29 cellular contexts compared by ENCODE assay signal in the genomic region with DNA sequence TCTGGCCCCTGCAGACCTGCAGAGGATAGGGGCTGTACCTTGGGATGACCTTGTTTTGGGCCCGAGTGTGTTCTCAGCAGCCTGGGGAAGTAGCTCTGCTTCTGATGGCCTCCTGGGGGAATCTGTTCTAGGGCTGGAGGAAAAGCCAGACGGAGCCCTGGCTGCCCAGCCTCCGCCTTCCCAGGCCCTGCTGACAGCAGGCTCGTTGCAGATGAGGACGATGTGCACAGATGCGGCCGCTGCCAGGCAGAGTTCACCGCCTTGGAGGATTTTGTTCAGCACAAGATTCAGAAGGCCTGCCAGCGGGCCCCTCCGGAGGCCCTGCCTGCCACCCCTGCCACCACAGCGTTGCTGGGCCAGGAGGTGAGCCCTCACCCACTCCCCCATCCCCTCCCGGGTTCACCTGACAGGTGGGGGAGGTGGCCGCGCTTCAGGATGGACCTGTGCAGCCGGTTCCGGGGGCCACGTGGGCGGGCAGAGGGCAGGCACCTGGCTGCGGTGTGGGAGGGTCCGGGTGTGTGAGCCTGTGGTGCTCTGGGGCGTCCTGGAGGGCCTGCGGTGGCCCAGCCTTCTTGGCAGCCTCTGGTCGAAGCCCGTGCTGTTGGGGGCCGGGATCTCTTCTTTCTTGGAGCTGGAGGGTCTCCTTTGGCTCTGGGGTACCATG. TPM values are rescaled to one million over a fixed set of nuclear protein-coding genes. Genes with fewer than 3 reads are reported as not detected.
"Had no signal": no experiment of that assay in that cellular context is flagged by ENCODE, and none has a peak within 500 bp of the region (broad histone marks: within the 10 kb centered on the region; RNA-seq: fewer than 3 reads in every experiment).

No MANE protein-coding gene starts in this region.

- H3K36me3 ChIP-seq: neural progenitor cell had no signal

- H3K4me3 ChIP-seq: heart left ventricle, lower lobe of right lung, neural progenitor cell, spleen, testis, transverse colon had no signal

- H3K27ac Mint-ChIP-seq: activated CD4-positive, alpha-beta memory T cell treated with anti-CD3 and anti-CD28 coated beads, Interleukin-2, amount 10 ng/mL, durations not matched to agents 7 days and 5 days; activated CD4-positive, alpha-beta T cell treated with anti-CD3 and anti-CD28 coated beads, Interleukin-2, amount 10 ng/mL, durations not matched to agents 7 days and 5 days; activated T-cell treated with anti-CD3 and anti-CD28 coated beads, Interleukin-2, amount 50 U/mL, for 24 hours; immature natural killer cell; naive thymus-derived CD8-positive, alpha-beta T cell; neural progenitor cell; T-helper 17 cell; WTC11 had no signal

- H3K27me3 Mint-ChIP-seq: activated CD4-positive, alpha-beta memory T cell treated with anti-CD3 and anti-CD28 coated beads, Interleukin-2, amount 10 ng/mL, durations not matched to agents 7 days and 5 days; activated CD4-positive, alpha-beta T cell treated with anti-CD3 and anti-CD28 coated beads, Interleukin-2, amount 10 ng/mL, durations not matched to agents 7 days and 5 days; activated T-cell treated with anti-CD3 and anti-CD28 coated beads, Interleukin-2, amount 50 U/mL, for 24 hours; T-helper 17 cell had no signal

- H3K27ac ChIP-seq: brain microvascular endothelial cell, heart left ventricle, lower lobe of right lung, neural progenitor cell, spleen, testis, transverse colon had no signal

- H3K9me3 Mint-ChIP-seq: activated CD4-positive, alpha-beta memory T cell treated with anti-CD3 and anti-CD28 coated beads, Interleukin-2, amount 10 ng/mL, durations not matched to agents 7 days and 5 days; activated CD4-positive, alpha-beta T cell treated with anti-CD3 and anti-CD28 coated beads, Interleukin-2, amount 10 ng/mL, durations not matched to agents 7 days and 5 days; activated T-cell treated with anti-CD3 and anti-CD28 coated beads, Interleukin-2, amount 50 U/mL, for 24 hours; immature natural killer cell; naive thymus-derived CD8-positive, alpha-beta T cell; neural progenitor cell; WTC11 had no signal

- DNase-seq: activated CD4-positive, alpha-beta memory T cell treated with anti-CD3 and anti-CD28 coated beads, Interleukin-2, amount 10 ng/mL, durations not matched to agents 7 days and 5 days; activated CD4-positive, alpha-beta T cell treated with anti-CD3 and anti-CD28 coated beads for 1 hour; activated CD4-positive, alpha-beta T cell treated with anti-CD3 and anti-CD28 coated beads, Interleukin-2, amount 10 ng/mL, durations not matched to agents 7 days and 5 days; activated CD8-positive, alpha-beta memory T cell treated with anti-CD3 and anti-CD28 coated beads, Interleukin-2, amount 50 U/mL, for 48 hours; activated gamma-delta T cell; activated naive CD4-positive, alpha-beta T cell treated with anti-CD3 and anti-CD28 coated beads, Interleukin-2, amount 50 U/mL, for 16 hours; activated T-cell treated with anti-CD3 and anti-CD28 coated beads, Interleukin-2, amount 50 U/mL, for 24 hours; amniotic stem cell; brain microvascular endothelial cell; cortex of kidney; heart left ventricle; hypothalamus; immature natural killer cell; lower lobe of right lung; mesenchymal stem cell; naive thymus-derived CD8-positive, alpha-beta T cell; posterior cingulate gyrus; right cardiac atrium; stimulated activated naive CD4-positive, alpha-beta T cell treated with Interleukin-2 at 50 U/mL for 16 hours; T-helper 17 cell; T1000; testis; transverse colon had no signal

- FAIRE-seq: astrocyte, endothelial cell of umbilical vein, urothelium cell line had no signal

- H3K4me3 Mint-ChIP-seq: activated CD4-positive, alpha-beta memory T cell treated with anti-CD3 and anti-CD28 coated beads, Interleukin-2, amount 10 ng/mL, durations not matched to agents 7 days and 5 days; activated CD4-positive, alpha-beta T cell treated with anti-CD3 and anti-CD28 coated beads, Interleukin-2, amount 10 ng/mL, durations not matched to agents 7 days and 5 days; activated T-cell treated with anti-CD3 and anti-CD28 coated beads, Interleukin-2, amount 50 U/mL, for 24 hours; immature natural killer cell; naive thymus-derived CD8-positive, alpha-beta T cell; T-helper 17 cell; WTC11 had no signal

- H3K9me3 ChIP-seq: heart left ventricle, lower lobe of right lung, spleen, testis, transverse colon had no signal

RNA-seq across cellular contexts. Expression of gene DNASE1L2, which starts 8.0 kb away (rescaled TPM):
- polyA plus RNA-seq: immature natural killer cell; naive thymus-derived CD8-positive, alpha-beta T cell had no signal
